ENCODE assay signal across 1 cellular context in genomic region chr12:122893208-122894151, GRCh38.
TF ChIP-seq lines count a peak whose summit lies in the region.

No MANE protein-coding gene starts in this region.

TF ChIP-seq in endothelial cell of umbilical vein, 7 proteins besides CTCF, POLR2A, EP300 and RAD21 (continued from another document):
- TF ChIP-seq MAX (IDR thresholded peaks at IDR 0.05; ENCODE audit: insufficient read depth, insufficient read length) (no peak), GATA2 (IDR thresholded peaks at IDR 0.05; ENCODE audit: insufficient read depth, insufficient read length, low read depth, low read length) (no peak), EZH2 (IDR thresholded peaks at IDR 0.05; ENCODE audit: borderline replicate concordance, low read depth, low read length, severe bottlenecking) (no peak)
TF ChIP-seq in endothelial cell of umbilical vein: peak in this region for 0.
